Comparison of ENCODE assay signal across 8 cellular contexts in genomic region chr5:34125354-34125753, GRCh38.
ATAC-seq lines count a peak whose summit lies in the region.

No MANE protein-coding gene starts in this region.

- peak; percentile 95 for ATAC-seq in GM18520 (IDR thresholded peaks at IDR 0.05; ENCODE audit: unreplicated experiment)
- peak; percentile 77 for ATAC-seq in GM19043 (IDR thresholded peaks at IDR 0.05; ENCODE audit: low read depth, unreplicated experiment)
- ATAC-seq in GM21367 (IDR thresholded peaks at IDR 0.05; ENCODE audit: unreplicated experiment) = peak; percentile 83
- peak; percentile 87 for ATAC-seq in GM21723 (IDR thresholded peaks at IDR 0.05; ENCODE audit: unreplicated experiment)
- ATAC-seq in HG02763 (IDR thresholded peaks at IDR 0.05; ENCODE audit: unreplicated experiment) = peak; percentile 88
- peak; percentile 61 for ATAC-seq in HG03025 (IDR thresholded peaks at IDR 0.05; ENCODE audit: low FRiP score, unreplicated experiment)
- peak; percentile 71 for ATAC-seq in HG03280 (IDR thresholded peaks at IDR 0.05; ENCODE audit: unreplicated experiment)
- peak; percentile 80 for ATAC-seq in HG03565 (IDR thresholded peaks at IDR 0.05; ENCODE audit: unreplicated experiment)

Comparison
In these comparisons a context has a peak if more than half of its experiments do, and no peak if none do; other contexts are left out.
1. Peak in every context shown above with its lines: ATAC-seq.